7 cellular contexts compared by ENCODE assay signal in genomic region chrX:130086414-130087207, GRCh38. TPM values are rescaled to one million over a fixed set of nuclear protein-coding genes. Genes with fewer than 3 reads are reported as not detected.
DNase-seq lines count a peak whose midpoint lies in the region; ATAC-seq and TF ChIP-seq lines count a peak whose summit lies in the region.

No MANE protein-coding gene starts in this region.

- H3K4me3 ChIP-seq in SK-N-SH (ENCODE audit: low read depth in 2 of 2, low read length in 1 of 2) = no peak overlapping the region

- peak overlapping the region; percentile 67 for H3K4me3 Mint-ChIP-seq in stimulated activated naive CD8-positive, alpha-beta T cell treated with anti-CD3 and anti-CD28 coated beads, Interleukin-15, Interleukin-2, amounts not matched to agents 100 ng/mL and 50 ng/mL, for 24 hours

- H3F3A ChIP-seq in SK-N-SH (replicated peaks; ENCODE audit: insufficient read depth) = no peaks in the 10 kb centered on the region

- no peak overlapping the region for H2AFZ ChIP-seq in SK-N-SH (ENCODE audit: low read depth)

- CTCF ChIA-PET in SK-N-SH (lab: Yijun Ruan, JAX) = interaction anchor here (0.8 to 1.4 kb wide), 2 partner anchors 11 to 106 kb away, joined by 3 read pairs; no protein-coding TSS in a partner anchor

- no peaks in the 10 kb centered on the region for H3K9me3 Mint-ChIP-seq in stimulated activated naive CD8-positive, alpha-beta T cell treated with anti-CD3 and anti-CD28 coated beads, Interleukin-15, Interleukin-2, amounts not matched to agents 100 ng/mL and 50 ng/mL, for 24 hours

- TF ChIP-seq RAD21 in SK-N-SH (IDR thresholded peaks at IDR 0.05; ENCODE audit: low read length) = no peak

- WGBS in SK-N-SH (ENCODE audit: low lambda C conversion rate) = 43% methylated on average over 9 of the region's 13 CpGs

- H3K79me2 ChIP-seq in SK-N-SH (ENCODE audit: insufficient read depth) = no peaks in the 10 kb centered on the region

- peaks cover 29% of the 10 kb centered on the region; the same call in 1 of the 2 replicates for H3K27me3 ChIP-seq in SK-N-SH (ENCODE audit: insufficient read depth)

- no peaks in the 10 kb centered on the region for H3K27me3 Mint-ChIP-seq in stimulated activated naive CD8-positive, alpha-beta T cell treated with anti-CD3 and anti-CD28 coated beads, Interleukin-15, Interleukin-2, amounts not matched to agents 100 ng/mL and 50 ng/mL, for 24 hours

- POLR2A ChIA-PET in SK-N-SH (lab: Yijun Ruan, JAX) = no interaction called here

- ATAC-seq in HG03196 (IDR thresholded peaks at IDR 0.05; ENCODE audit: unreplicated experiment) = peak; percentile 38
- ATAC-seq in HG02840 (IDR thresholded peaks at IDR 0.05; ENCODE audit: low FRiP score, unreplicated experiment) = no peak

- no peak for TF ChIP-seq EP300 in SK-N-SH (IDR thresholded peaks at IDR 0.05; ENCODE audit: borderline replicate concordance in 1 of 2, low read depth in 1 of 2, low read length in 1 of 2)

- 0 out of 2 replicates have a peak, but pooled peaks cover 4% of the 10 kb centered on the region for H4K20me1 ChIP-seq in SK-N-SH (ENCODE audit: insufficient read depth)

- H3K9ac ChIP-seq in SK-N-SH = no peak overlapping the region

- H3K27ac Mint-ChIP-seq in stimulated activated naive CD8-positive, alpha-beta T cell treated with anti-CD3 and anti-CD28 coated beads, Interleukin-15, Interleukin-2, amounts not matched to agents 100 ng/mL and 50 ng/mL, for 24 hours = peak overlapping the region; percentile 85

- H3K27ac ChIP-seq in SK-N-SH (ENCODE audit: low read depth in 2 of 2, low read length in 1 of 2) = no peak overlapping the region

- H3K4me1 ChIP-seq in SK-N-SH (ENCODE audit: control insufficient read depth in 1 of 2, insufficient read depth in 2 of 2, low read depth in 1 of 2, low read length in 1 of 2) = peaks cover 0 to 9% of the 10 kb centered on the region in 2 experiments; a peak in 1 of 4 replicates

- peak; percentile 53 for TF ChIP-seq POLR2A in GM19099 (IDR thresholded peaks at IDR 0.05; ENCODE audit: extremely low read depth, insufficient read length, low read depth)

- TF ChIP-seq CTCF in SK-N-SH (IDR thresholded peaks at IDR 0.05) = no peak

- H3K9me2 ChIP-seq in SK-N-SH = no peaks in the 10 kb centered on the region

- no peaks in the 10 kb centered on the region for H3K9me3 ChIP-seq in SK-N-SH

- peaks cover 85% of the 10 kb centered on the region for H3K4me1 Mint-ChIP-seq in stimulated activated naive CD8-positive, alpha-beta T cell treated with anti-CD3 and anti-CD28 coated beads, Interleukin-15, Interleukin-2, amounts not matched to agents 100 ng/mL and 50 ng/mL, for 24 hours (ENCODE audit: low read depth)

- H3K36me3 Mint-ChIP-seq in stimulated activated naive CD8-positive, alpha-beta T cell treated with anti-CD3 and anti-CD28 coated beads, Interleukin-15, Interleukin-2, amounts not matched to agents 100 ng/mL and 50 ng/mL, for 24 hours (ENCODE audit: low read depth) = no peaks in the 10 kb centered on the region

- DNase-seq in T-helper 22 cell (ENCODE audit: low read depth) (peak; percentile 63), SK-N-SH (no peak)
- peak; percentile 33 for DNase-seq in effector CD8-positive, alpha-beta T cell (lab: John Stamatoyannopoulos, UW)

- H3K36me3 ChIP-seq in SK-N-SH (replicated peaks in 1 of 2; ENCODE audit: control insufficient read depth in 1 of 2, insufficient read depth in 2 of 2, low read length in 1 of 2) = no peaks in the 10 kb centered on the region

- no peak overlapping the region for H3K4me2 ChIP-seq in SK-N-SH

TF ChIP-seq in SK-N-SH, 30 proteins besides CTCF, POLR2A, EP300 and RAD21:
- TF ChIP-seq TAF1 (IDR thresholded peaks at IDR 0.05; ENCODE audit: borderline replicate concordance, low read depth, low read length) (no peak), FOXM1 (IDR thresholded peaks at IDR 0.05; ENCODE audit: low read depth) (no peak), RCOR1 (IDR thresholded peaks at IDR 0.05; ENCODE audit: low read length) (no peak), NRF1 (IDR thresholded peaks at IDR 0.05; ENCODE audit: low read depth, low read length) (no peak), POLR2AphosphoS5 (IDR thresholded peaks at IDR 0.05; ENCODE audit: low read depth, low read length) (no peak), REST (IDR thresholded peaks at IDR 0.05; ENCODE audit: low read depth, low read length) (no peak), ELF1 (IDR thresholded peaks at IDR 0.05) (no peak), GATA2 (CRISPR knock-in tag; IDR thresholded peaks at IDR 0.05) (no peak), USF1 (IDR thresholded peaks at IDR 0.05; ENCODE audit: borderline replicate concordance, low read depth) (no peak), JUND (IDR thresholded peaks at IDR 0.05) (no peak), SIN3A (IDR thresholded peaks at IDR 0.05; ENCODE audit: borderline replicate concordance, low read depth, low read length) (no peak)
TF ChIP-seq in SK-N-SH: peak in this region for 0.

RNA-seq across cellular contexts. Expression of gene ELF4, which starts 23.7 kb away (rescaled TPM):
- polyA plus RNA-seq in SK-N-SH (2012; rRNA removed) = 7.7 and 9.6 TPM in 2 replicates
- polyA plus RNA-seq in SK-N-SH (2012; cell fraction: cytosol; rRNA removed) = 7.3 and 8.9 TPM in 2 replicates
- 8.2 and 9.4 TPM in 2 replicates for polyA plus RNA-seq in SK-N-SH (2012; cell fraction: nucleus; rRNA removed)
